30 cellular contexts compared by ENCODE assay signal in the genomic region with DNA sequence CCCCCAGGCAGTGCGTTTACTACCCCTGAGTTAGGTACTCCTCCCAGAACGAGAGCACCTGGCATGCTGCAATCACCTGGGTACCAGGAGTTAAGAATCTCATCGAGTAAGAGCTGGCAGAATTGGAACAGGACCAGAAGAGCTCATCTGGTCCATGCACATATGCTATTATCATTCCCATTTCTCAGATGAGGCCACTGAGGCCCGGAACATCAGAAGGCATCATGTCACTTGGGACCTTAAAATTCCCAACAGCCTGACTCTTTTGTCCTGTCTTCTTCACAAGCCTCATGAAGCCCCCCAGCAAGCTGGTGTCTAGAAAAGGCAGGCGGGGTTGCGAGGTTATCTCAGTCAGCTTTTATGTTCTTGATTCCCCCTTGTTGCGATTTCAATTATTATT.
"Had no signal": no experiment of that assay in that cellular context is flagged by ENCODE, and none has a peak within 500 bp of the region (broad histone marks: within the 10 kb centered on the region; RNA-seq: fewer than 3 reads in every experiment).

No MANE protein-coding gene starts in this region.

- FAIRE-seq: endometrium, endothelial cell of umbilical vein had no signal

- H3K27me3 ChIP-seq: ascending aorta, breast epithelium, cardiac muscle cell, colonic mucosa, esophagus squamous epithelium, gastroesophageal sphincter had no signal

- DNase-seq: activated B cell treated with CpG ODN at 0.5 μM for 24 hours; activated CD4-positive, alpha-beta T cell treated with anti-CD3 and anti-CD28 coated beads for 48 hours; activated CD4-positive, alpha-beta T cell treated with anti-CD3 and anti-CD28 coated beads, Interleukin-2, amount 50 U/mL, for 1 hour; activated CD4-positive, alpha-beta T cell treated with anti-CD3 and anti-CD28 coated beads, Interleukin-2, amount 50 U/mL, for 48 hours; activated CD8-positive, alpha-beta memory T cell treated with anti-CD3 and anti-CD28 coated beads for 24 hours; activated CD8-positive, alpha-beta T cell treated with anti-CD3 and anti-CD28 coated beads for 36 hours; activated gamma-delta T cell; activated naive CD4-positive, alpha-beta T cell; activated naive CD4-positive, alpha-beta T cell treated with anti-CD3 and anti-CD28 coated beads, Interleukin-2, amount 10 ng/mL, durations not matched to agents 7 days and 5 days; activated naive CD8-positive, alpha-beta T cell treated with anti-CD3 and anti-CD28 coated beads, Interleukin-2, amount 10 ng/mL, durations not matched to agents 7 days and 5 days; activated T-cell treated with anti-CD3 and anti-CD28 coated beads, Interleukin-2, amount 50 U/mL, for 4 hours; central memory CD4-positive, alpha-beta T cell; cerebellar nuclear complex; colonic mucosa; effector CD8-positive, alpha-beta T cell; esophagus squamous epithelium; foreskin melanocyte; T-helper 1 cell; T-helper 17 cell; WERI-Rb-1 had no signal

- ATAC-seq: activated CD4-positive, CD25-positive, alpha-beta regulatory T cell treated with anti-CD3 and anti-CD28 coated beads, Interleukin-2, amount 50 U/mL, for 24 hours; activated CD8-positive, alpha-beta T cell treated with anti-CD3 and anti-CD28 coated beads for 36 hours; activated naive CD4-positive, alpha-beta T cell treated with anti-CD3 and anti-CD28 coated beads, Interleukin-2, amount 50 U/mL, for 72 hours; activated T-cell treated with anti-CD3 and anti-CD28 coated beads, Interleukin-2, amount 50 U/mL, for 4 hours; activated T-helper 17 cell treated with anti-CD3 and anti-CD28 coated beads, Interleukin-2, amount 50 U/mL, for 72 hours; gastroesophageal sphincter; T-helper 17 cell had no signal

- H3K4me1 ChIP-seq: ascending aorta, breast epithelium, colonic mucosa had no signal

- H3K9me3 ChIP-seq: ascending aorta, breast epithelium, colonic mucosa, esophagus squamous epithelium, gastroesophageal sphincter had no signal

- H3K4me3 ChIP-seq: ascending aorta, breast epithelium, cardiac muscle cell, colonic mucosa, esophagus squamous epithelium, gastroesophageal sphincter had no signal

- H3K36me3 ChIP-seq: ascending aorta, breast epithelium, cardiac muscle cell, colonic mucosa, esophagus squamous epithelium, gastroesophageal sphincter, WERI-Rb-1 had no signal

- H3K27ac ChIP-seq: ascending aorta, breast epithelium, cardiac muscle cell, colonic mucosa, epithelial cell of prostate, esophagus squamous epithelium, gastroesophageal sphincter, WERI-Rb-1 had no signal
